ENCODE assay signal across 1 cellular context in the genomic region with DNA sequence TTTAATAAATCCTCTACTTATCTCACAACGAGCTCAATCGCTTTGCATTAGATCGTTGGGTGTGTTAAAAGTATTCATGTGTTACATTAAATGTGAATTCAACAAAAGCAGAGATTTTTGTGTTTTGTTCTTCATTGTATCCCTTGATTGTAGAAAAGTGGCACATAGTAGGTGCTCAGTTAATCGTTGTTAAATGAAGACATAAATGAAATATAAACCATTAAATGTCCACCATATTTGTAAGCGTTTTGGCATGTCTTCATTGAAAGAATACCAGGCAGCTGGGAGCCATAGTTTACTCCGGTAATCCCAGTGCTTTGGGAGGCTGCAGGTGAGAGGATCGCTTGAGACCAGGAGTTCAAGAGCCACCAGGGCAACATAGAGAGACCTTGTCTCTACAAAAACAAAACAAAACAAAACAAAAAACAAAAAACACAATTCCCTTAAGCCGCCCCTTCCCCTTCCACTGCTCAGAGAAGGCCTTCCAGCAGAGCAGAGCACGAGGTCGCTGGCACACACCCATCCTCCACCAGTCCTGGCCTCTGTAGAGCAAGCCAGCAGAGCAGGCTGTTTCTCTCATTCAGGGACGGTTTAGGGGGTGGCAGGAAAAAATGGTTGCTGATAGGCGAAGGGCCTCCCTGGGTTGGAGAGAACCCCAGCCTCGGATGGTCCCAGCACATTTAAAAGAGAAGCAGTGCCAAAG.
TF ChIP-seq lines count a peak whose summit lies in the region.

No MANE protein-coding gene starts in this region.

TF ChIP-seq in H1, 55 proteins besides CTCF, POLR2A, EP300 and RAD21 (continued from another document):
- TF ChIP-seq BCL11A (IDR thresholded peaks at IDR 0.05; ENCODE audit: low read depth in 2 of 2, low read length in 2 of 2) (no peak), TCF12 (IDR thresholded peaks at IDR 0.05; ENCODE audit: low read depth, low read length) (no peak), KDM1A (IDR thresholded peaks at IDR 0.05; ENCODE audit: borderline replicate concordance, low read length) (no peak), CTBP2 (IDR thresholded peaks at IDR 0.05; ENCODE audit: borderline replicate concordance, insufficient read depth, insufficient read length, low read length) (no peak), JUND (IDR thresholded peaks at IDR 0.05; ENCODE audit: low read length) (no peak), SIN3A (conservative IDR thresholded peaks at IDR 0.05 in 1 of 2, IDR thresholded peaks at IDR 0.05 in 1 of 2; ENCODE audit: low read depth in 1 of 2, low read length in 2 of 2) (no peak), KDM5A (IDR thresholded peaks at IDR 0.05; ENCODE audit: low read length) (no peak), TBP (IDR thresholded peaks at IDR 0.05; ENCODE audit: low read depth, low read length) (no peak), BACH1 (IDR thresholded peaks at IDR 0.05; ENCODE audit: low read length) (no peak)
- TF ChIP-seq, protein P1, sequence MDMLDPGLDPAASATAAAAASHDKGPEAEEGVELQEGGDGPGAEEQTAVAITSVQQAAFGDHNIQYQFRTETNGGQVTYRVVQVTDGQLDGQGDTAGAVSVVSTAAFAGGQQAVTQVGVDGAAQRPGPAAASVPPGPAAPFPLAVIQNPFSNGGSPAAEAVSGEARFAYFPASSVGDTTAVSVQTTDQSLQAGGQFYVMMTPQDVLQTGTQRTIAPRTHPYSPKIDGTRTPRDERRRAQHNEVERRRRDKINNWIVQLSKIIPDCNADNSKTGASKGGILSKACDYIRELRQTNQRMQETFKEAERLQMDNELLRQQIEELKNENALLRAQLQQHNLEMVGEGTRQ (IDR thresholded peaks at IDR 0.05; ENCODE audit: low read length): no peak
TF ChIP-seq in H1: peak in this region for 0.
